Comparison of ENCODE assay signal across 12 cellular contexts in genomic region chr22:39470462-39471335, GRCh38. TPM values are rescaled to one million over a fixed set of nuclear protein-coding genes. Genes with fewer than 3 reads are reported as not detected.
DNase-seq lines count a peak whose midpoint lies in the region; ATAC-seq, FAIRE-seq and TF ChIP-seq lines count a peak whose summit lies in the region.
"Had no signal": no experiment of that assay in that cellular context is flagged by ENCODE, and none has a peak within 500 bp of the region (broad histone marks: within the 10 kb centered on the region; RNA-seq: fewer than 3 reads in every experiment).

No MANE protein-coding gene starts in this region.

- CTCF ChIA-PET in mammary epithelial cell (lab: Charles Lee; ENCODE audit: low non-redundant PET): no interaction called here

- intact Hi-C loops in breast epithelium (cut with DNase I; ENCODE audit: low total_unique reads) (no loop called here), mammary epithelial cell (cut with micrococcal nuclease) (no loop called here), transverse colon (cut with DNase I; ENCODE audit: low total_unique reads) (no loop called here)

- no peak for FAIRE-seq in astrocyte (lab: Jason Lieb, UNC)

- no peak overlapping the region for H3K9ac ChIP-seq in mammary epithelial cell (ENCODE audit: insufficient read depth, low read length)
- H3K9ac ChIP-seq in astrocyte (ENCODE audit: low read length): no peak overlapping the region
- H3K9ac ChIP-seq: parathyroid adenoma had no signal

- H4K20me1 ChIP-seq in mammary epithelial cell (ENCODE audit: insufficient read depth, low read length) (no peaks in the 10 kb centered on the region), astrocyte (ENCODE audit: insufficient read depth, low read length) (no peaks in the 10 kb centered on the region)

- TF ChIP-seq EP300 in transverse colon (IDR thresholded peaks at IDR 0.05; ENCODE audit: low read depth): no peak

- H3K4me2 ChIP-seq in mammary epithelial cell (ENCODE audit: insufficient read depth, low read depth, low read length) (no peak overlapping the region), astrocyte (ENCODE audit: low read length) (no peak overlapping the region)

- H3K79me2 ChIP-seq in mammary epithelial cell (ENCODE audit: insufficient read depth, low read length): no peaks in the 10 kb centered on the region
- no peaks in the 10 kb centered on the region for H3K79me2 ChIP-seq in astrocyte (ENCODE audit: insufficient read depth, low read length)
- H3K79me2 ChIP-seq: parathyroid adenoma had no signal

- DNase-seq in breast epithelium (ENCODE audit: low spot score in 2 of 2): no peak
- no peak for DNase-seq in mammary epithelial cell
- no peak for DNase-seq in astrocyte (ENCODE audit: low read depth)
- no peak for DNase-seq in mesothelial cell of epicardium (ENCODE audit: low spot score in 2 of 2, unreplicated experiment in 2 of 2)
- DNase-seq in transverse colon: no peak
- no peak for DNase-seq in SJCRH30
- DNase-seq: cortex of kidney, NCI-H2171 had no signal

- H3K27ac Mint-ChIP-seq in astrocyte (ENCODE audit: unreplicated experiment): peak overlapping the region; percentile 85
- H3K27ac Mint-ChIP-seq in mesothelial cell of epicardium: peak overlapping the region; percentile 73

- dilution Hi-C loops in mammary epithelial cell (cut with HindIII; ENCODE audit: low sequenced_read_pairs): loop anchor here (10.0 kb wide), 1 partner anchor 66 kb away; no protein-coding TSS in a partner anchor

- in situ Hi-C loops in mammary epithelial cell (cut with MboI; ENCODE audit: low sequenced_read_pairs in 2 of 2) (no loop called here), transverse colon (cut with MboI; ENCODE audit: low pct_ligation_motif_present in 1 of 4, low pct_unique_long_range_greater_than_20kb in 1 of 4, low sequenced_read_pairs in 3 of 4) (no loop called here)

- no peak for ATAC-seq in GM21528 (IDR thresholded peaks at IDR 0.05; ENCODE audit: low FRiP score, unreplicated experiment)
- ATAC-seq in GM21529 (IDR thresholded peaks at IDR 0.05; ENCODE audit: unreplicated experiment): no peak

- H3K27ac ChIP-seq in breast epithelium (peak overlapping the region; percentile 55 to 77), mammary epithelial cell (ENCODE audit: insufficient read depth, low read depth, low read length) (no peak overlapping the region), astrocyte (ENCODE audit: low read depth, low read length) (no peak overlapping the region), transverse colon (peak overlapping the region; percentile 59 to 82 (median 75)), SJCRH30 (no peak overlapping the region)

- H3K27me3 Mint-ChIP-seq in astrocyte (ENCODE audit: low read depth, unreplicated experiment): peaks cover 5% of the 10 kb centered on the region
- no peaks in the 10 kb centered on the region for H3K27me3 Mint-ChIP-seq in mesothelial cell of epicardium (ENCODE audit: low read depth)
- H3K27me3 Mint-ChIP-seq: activated T-helper 17 cell treated with anti-CD3 and anti-CD28 coated beads, Interleukin-2, amount 50 U/mL, for 72 hours had no signal

- H3K4me1 Mint-ChIP-seq in astrocyte (ENCODE audit: low read depth, unreplicated experiment) (peaks cover 42% of the 10 kb centered on the region), mesothelial cell of epicardium (peaks cover 62% of the 10 kb centered on the region)
- H3K4me1 Mint-ChIP-seq: activated T-helper 17 cell treated with anti-CD3 and anti-CD28 coated beads, Interleukin-2, amount 50 U/mL, for 72 hours had no signal

- H3K4me3 ChIP-seq in breast epithelium: no peak overlapping the region
- no peak overlapping the region for H3K4me3 ChIP-seq in mammary epithelial cell (replicated peaks in 1 of 3; ENCODE audit: insufficient read depth in 1 of 3, low read depth in 2 of 3, low read length in 3 of 3)
- no peak overlapping the region for H3K4me3 ChIP-seq in astrocyte (ENCODE audit: insufficient read depth, low read depth, low read length)
- H3K4me3 ChIP-seq in transverse colon: no peak overlapping the region
- no peak overlapping the region for H3K4me3 ChIP-seq in SJCRH30

- TF ChIP-seq CTCF in breast epithelium (IDR thresholded peaks at IDR 0.05) (no peak), mammary epithelial cell (conservative IDR thresholded peaks at IDR 0.05 in 1 of 2, IDR thresholded peaks at IDR 0.05 in 1 of 2; ENCODE audit: extremely low read depth in 1 of 2, insufficient read depth in 1 of 2, low read depth in 1 of 2, low read length in 2 of 2) (no peak), astrocyte (IDR thresholded peaks at IDR 0.05; ENCODE audit: insufficient read depth, low read depth, low read length) (no peak), mesothelial cell of epicardium (IDR thresholded peaks at IDR 0.05; ENCODE audit: unreplicated experiment) (no peak), transverse colon (IDR thresholded peaks at IDR 0.05) (no peak)

- 87% methylated on average over 6 of the region's 17 CpGs for WGBS in mammary epithelial cell (ENCODE audit: low coverage, missing lambda C conversion rate)
- WGBS in transverse colon (ENCODE audit: low coverage in 1 of 2), 2 donors: 75% methylated on average over 17 of the region's 17 CpGs; no CpG with 5 or more reads in 1 of the 2 donors

- no TSS peak for BruUV-seq in mammary epithelial cell (replicated peaks; lab: Mats Ljungman, UMichigan)

- no peaks in the 10 kb centered on the region for H3K4me1 ChIP-seq in breast epithelium
- H3K4me1 ChIP-seq in mammary epithelial cell (ENCODE audit: insufficient read depth, low read length): peaks cover 7% of the 10 kb centered on the region
- peaks cover 20% of the 10 kb centered on the region for H3K4me1 ChIP-seq in astrocyte (ENCODE audit: insufficient read depth, low read length)
- H3K4me1 ChIP-seq in transverse colon: peaks cover 21 to 70% (median 47%) of the 10 kb centered on the region in 4 donors
- peaks cover 4% of the 10 kb centered on the region; the same call in 1 of the 2 replicates for H3K4me1 ChIP-seq in SJCRH30
- H3K4me1 ChIP-seq: parathyroid adenoma had no signal

- H2AFZ ChIP-seq in mammary epithelial cell (ENCODE audit: low read depth, low read length) (no peak overlapping the region), astrocyte (ENCODE audit: low read depth, low read length) (no peak overlapping the region)
- H2AFZ ChIP-seq: parathyroid adenoma had no signal

- H3K36me3 ChIP-seq in breast epithelium (no peaks in the 10 kb centered on the region), mammary epithelial cell (ENCODE audit: insufficient read depth, low read length) (no peaks in the 10 kb centered on the region), astrocyte (ENCODE audit: insufficient read depth, low read length) (no peaks in the 10 kb centered on the region), transverse colon (no peaks in the 10 kb centered on the region), SJCRH30 (no peaks in the 10 kb centered on the region)

- H3K27me3 ChIP-seq in breast epithelium: no peaks in the 10 kb centered on the region
- H3K27me3 ChIP-seq in mammary epithelial cell (ENCODE audit: insufficient read depth, low read length): no peaks in the 10 kb centered on the region
- H3K27me3 ChIP-seq in astrocyte (ENCODE audit: insufficient read depth, low read length): peaks cover 2% of the 10 kb centered on the region
- H3K27me3 ChIP-seq in transverse colon: no peaks in the 10 kb centered on the region
- H3K27me3 ChIP-seq in SJCRH30: no peaks in the 10 kb centered on the region; the same call in 1 of the 2 replicates

- no peak for TF ChIP-seq POLR2A in breast epithelium (IDR thresholded peaks at IDR 0.05)
- TF ChIP-seq POLR2A in transverse colon (IDR thresholded peaks at IDR 0.05): no peak

- H3K9me3 ChIP-seq in breast epithelium (no peaks in the 10 kb centered on the region), mammary epithelial cell (replicated peaks; ENCODE audit: insufficient read depth, low read length) (no peaks in the 10 kb centered on the region), astrocyte (ENCODE audit: insufficient read depth, low read depth, low read length) (no peaks in the 10 kb centered on the region), transverse colon (no peaks in the 10 kb centered on the region), SJCRH30 (replicated peaks) (no peaks in the 10 kb centered on the region)

- H3K4me3 Mint-ChIP-seq in astrocyte (ENCODE audit: unreplicated experiment) (no peak overlapping the region), mesothelial cell of epicardium (no peak overlapping the region)
- H3K4me3 Mint-ChIP-seq: activated T-helper 17 cell treated with anti-CD3 and anti-CD28 coated beads, Interleukin-2, amount 50 U/mL, for 72 hours had no signal

- no peaks in the 10 kb centered on the region for H3K9me3 Mint-ChIP-seq in astrocyte (ENCODE audit: unreplicated experiment)
- no peaks in the 10 kb centered on the region for H3K9me3 Mint-ChIP-seq in mesothelial cell of epicardium
- H3K9me3 Mint-ChIP-seq: activated T-helper 17 cell treated with anti-CD3 and anti-CD28 coated beads, Interleukin-2, amount 50 U/mL, for 72 hours had no signal

- H3K36me3 Mint-ChIP-seq in astrocyte (ENCODE audit: low read depth, unreplicated experiment) (no peaks in the 10 kb centered on the region), mesothelial cell of epicardium (no peaks in the 10 kb centered on the region)

RNA-seq across cellular contexts. Expression of gene MGAT3, which starts 13.9 kb away (rescaled TPM):
- total RNA-seq in breast epithelium (1 to 10 TPM; 1.9 to 9.4 (median 3.9) TPM), mammary epithelial cell (under 1 TPM in 1 of 2 donors, not detected in 1; under 0.01 TPM), astrocyte (7.9 and 9.7 TPM in 2 replicates), mesothelial cell of epicardium (43.6 to 45.3 TPM (median 45.0 TPM) in 3 replicates), transverse colon (10 to 100 TPM in 1 of 4 donors, 1 to 10 TPM in 3; 1.2 to 10.1 (median 5.2) TPM)
- polyA plus RNA-seq in mammary epithelial cell: not detected
- polyA minus RNA-seq in mammary epithelial cell: not detected
- total RNA-seq in SJCRH30 (2014; rRNA removed; shearing (Covaris generic)): not detected in 2 replicates

RNA-seq across cellular contexts. Expression of gene MIEF1, which starts 31.4 kb away (rescaled TPM):
- total RNA-seq in breast epithelium: 10 to 100 TPM; 19.7 to 24.3 (median 22.9) TPM
- 10 to 100 TPM; 36.8 to 36.9 TPM for total RNA-seq in mammary epithelial cell
- 25.6 TPM for polyA plus RNA-seq in mammary epithelial cell
- 40.2 TPM for polyA minus RNA-seq in mammary epithelial cell
- total RNA-seq in astrocyte: 34.2 and 35.6 TPM in 2 replicates
- total RNA-seq in mesothelial cell of epicardium: 29.7 to 35.0 TPM (median 31.9 TPM) in 3 replicates
- total RNA-seq in transverse colon: 10 to 100 TPM; 11.5 to 31.0 (median 25.6) TPM
- total RNA-seq in SJCRH30 (2014; rRNA removed; shearing (Covaris generic)): 31.5 and 32.0 TPM in 2 replicates

RNA-seq across cellular contexts. Expression of gene ATF4, which starts 49.7 kb away (rescaled TPM):
- total RNA-seq in breast epithelium (100 to 1,000 TPM; 339 to 403 (median 347) TPM), mammary epithelial cell (100 to 1,000 TPM; 598 to 653 TPM), astrocyte (502 and 508 TPM in 2 replicates), mesothelial cell of epicardium (361 to 378 TPM (median 363 TPM) in 3 replicates), transverse colon (100 to 1,000 TPM; 262 to 566 (median 339) TPM)
- polyA plus RNA-seq in mammary epithelial cell: 904 TPM
- polyA minus RNA-seq in mammary epithelial cell: 327 TPM
- 190 and 238 TPM in 2 replicates for total RNA-seq in SJCRH30 (2014; rRNA removed; shearing (Covaris generic))

Comparison
In these comparisons a context has a peak if more than half of its experiments do, and no peak if none do; other contexts are left out.
1. H3K27ac ChIP-seq: peak in breast epithelium (2 of 2) and transverse colon (4 of 4); none in mammary epithelial cell (single experiment), astrocyte (single experiment) and SJCRH30 (single experiment).